ENCODE assay signal across 1 cellular context in the genomic region with DNA sequence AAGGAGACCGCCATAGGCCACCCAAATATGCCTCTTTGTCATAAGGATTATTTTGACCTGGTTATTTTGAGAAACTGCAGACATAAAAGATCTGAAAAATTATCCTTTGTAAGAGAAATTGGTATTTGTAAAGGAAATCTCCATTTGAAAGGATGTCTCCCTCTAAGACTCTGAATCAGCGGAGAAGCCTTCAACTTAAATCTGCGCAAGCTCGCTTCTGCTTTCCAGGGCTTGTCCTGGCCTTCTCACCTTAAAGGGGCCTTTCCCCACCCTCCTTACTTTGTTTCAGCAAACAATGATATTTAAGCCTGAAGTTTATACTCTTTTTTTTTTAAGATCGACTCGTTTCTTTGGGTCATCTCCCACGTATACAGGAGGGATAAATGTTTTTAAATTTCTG.
TF ChIP-seq lines count a peak whose summit lies in the region.

No MANE protein-coding gene starts in this region.

TF ChIP-seq in GM12891, 5 proteins besides CTCF, POLR2A, EP300 and RAD21:
- TF ChIP-seq SPI1 (IDR thresholded peaks at IDR 0.05; ENCODE audit: low read depth, low read length) = no peak
- no peak for TF ChIP-seq PAX5 (IDR thresholded peaks at IDR 0.05; ENCODE audit: insufficient read depth, low read length, severe bottlenecking)
- no peak for TF ChIP-seq POU2F2 (IDR thresholded peaks at IDR 0.05; ENCODE audit: low read depth, low read length)
- no peak for TF ChIP-seq TAF1 (IDR thresholded peaks at IDR 0.05; ENCODE audit: low read depth, low read length)
- TF ChIP-seq POLR2AphosphoS5 (IDR thresholded peaks at IDR 0.05; ENCODE audit: low read depth, low read length) = no peak
TF ChIP-seq in GM12891: peak in this region for 0.
